10 cellular contexts compared by ENCODE assay signal in genomic region chr15:64896371-64897069, GRCh38. TPM values are rescaled to one million over a fixed set of nuclear protein-coding genes. Genes with fewer than 3 reads are reported as not detected.
DNase-seq lines count a peak whose midpoint lies in the region; ATAC-seq and TF ChIP-seq lines count a peak whose summit lies in the region.
"Had no signal": no experiment of that assay in that cellular context is flagged by ENCODE, and none has a peak within 500 bp of the region (broad histone marks: within the 10 kb centered on the region; RNA-seq: fewer than 3 reads in every experiment).

No MANE protein-coding gene starts in this region.

- H3K27me3 Mint-ChIP-seq in central memory CD8-positive, alpha-beta T cell: no peaks in the 10 kb centered on the region
- H3K27me3 Mint-ChIP-seq in natural killer cell (ENCODE audit: low read depth in 2 of 2): no peaks in the 10 kb centered on the region

- no peak for TF ChIP-seq POLR2A in vagina (IDR thresholded peaks at IDR 0.05)

- H3K4me1 ChIP-seq in left ventricle myocardium inferior: peaks cover 62% of the 10 kb centered on the region
- H3K4me1 ChIP-seq in vagina: peaks cover 50% of the 10 kb centered on the region

- in situ Hi-C loops in KBM-7 (cut with MboI; ENCODE audit: low pct_unique_long_range_greater_than_20kb, low sequenced_read_pairs): no loop called here

- H3K4me3 ChIP-seq in left ventricle myocardium inferior (no peak overlapping the region), vagina (no peak overlapping the region)

- intact Hi-C loops in left ventricle myocardium inferior (cut with micrococcal nuclease) (loop anchor here (10.0 kb wide), 1 partner anchor 52 kb away; the partner anchor contains the start of gene PLEKHO2), Right ventricle myocardium inferior (cut with DNase I) (no loop called here), natural killer cell (cut with micrococcal nuclease) (no loop called here), vagina (cut with DNase I) (loop anchor here (2.0 kb wide), 1 partner anchor 56 kb away; the partner anchor contains the start of gene PLEKHO2)

- no peak for ATAC-seq in Right ventricle myocardium inferior
- ATAC-seq in central memory CD8-positive, alpha-beta T cell (replicated peaks; ENCODE audit: extremely low read depth, poor library complexity, severe bottlenecking): no peak
- no peak for ATAC-seq in natural killer cell
- ATAC-seq in HG03196 (IDR thresholded peaks at IDR 0.05; ENCODE audit: unreplicated experiment): no peak

- peak overlapping the region; percentile 84 for H3K4me3 Mint-ChIP-seq in central memory CD8-positive, alpha-beta T cell
- H3K4me3 Mint-ChIP-seq in natural killer cell: peak overlapping the region; percentile 47

- peak; percentile 11 for DNase-seq in left ventricle myocardium inferior
- no peak for DNase-seq in Right ventricle myocardium inferior (ENCODE audit: missing footprints)
- DNase-seq in central memory CD8-positive, alpha-beta T cell (ENCODE audit: low spot score in 2 of 2): no peak
- DNase-seq in natural killer cell: no peak
- no peak for DNase-seq in vagina (ENCODE audit: extremely low spot score in 2 of 2)
- DNase-seq in 8988T: no peak
- DNase-seq in KBM-7: no peak
- DNase-seq: activated CD4-positive, CD25-positive, alpha-beta regulatory T cell; NCI-H510A treated with DMSO at 0.1 percent for 48 hours had no signal

- H3K9me3 ChIP-seq in left ventricle myocardium inferior (replicated peaks) (peaks cover 15% of the 10 kb centered on the region), vagina (no peaks in the 10 kb centered on the region)

- peaks cover 18% of the 10 kb centered on the region for H3K36me3 Mint-ChIP-seq in central memory CD8-positive, alpha-beta T cell (ENCODE audit: insufficient read depth)
- no peaks in the 10 kb centered on the region for H3K36me3 Mint-ChIP-seq in natural killer cell

- H3K27me3 ChIP-seq in left ventricle myocardium inferior (ENCODE audit: low read depth) (no peaks in the 10 kb centered on the region), vagina (no peaks in the 10 kb centered on the region)

- H3K36me3 ChIP-seq in left ventricle myocardium inferior: no peaks in the 10 kb centered on the region
- no peaks in the 10 kb centered on the region for H3K36me3 ChIP-seq in vagina

- peaks cover 60% of the 10 kb centered on the region for H3K4me1 Mint-ChIP-seq in central memory CD8-positive, alpha-beta T cell
- H3K4me1 Mint-ChIP-seq in natural killer cell: peaks cover 63 to 70% of the 10 kb centered on the region in 2 donors

- peaks cover 6% of the 10 kb centered on the region for H3K9me3 Mint-ChIP-seq in central memory CD8-positive, alpha-beta T cell
- H3K9me3 Mint-ChIP-seq in natural killer cell: no peaks in the 10 kb centered on the region

- TF ChIP-seq CTCF in left ventricle myocardium inferior (IDR thresholded peaks at IDR 0.05; ENCODE audit: borderline replicate concordance) (no peak), natural killer cell (IDR thresholded peaks at IDR 0.05) (no peak), vagina (IDR thresholded peaks at IDR 0.05) (no peak)

- H3K27ac Mint-ChIP-seq in central memory CD8-positive, alpha-beta T cell (ENCODE audit: low read depth): peak overlapping the region; percentile 55
- H3K27ac Mint-ChIP-seq in natural killer cell: peak overlapping the region; percentile 98 to 99

- H3K27ac ChIP-seq in left ventricle myocardium inferior (replicated peaks): peak overlapping the region; percentile 94
- H3K27ac ChIP-seq in vagina: peak overlapping the region; percentile 88

RNA-seq across cellular contexts. Expression of gene ANKDD1A, which starts 15.2 kb away (rescaled TPM):
- total RNA-seq in left ventricle myocardium inferior (1.8 TPM), Right ventricle myocardium inferior (1.1 TPM), natural killer cell (10 to 100 TPM; 13.7 to 16.2 (median 13.9) TPM), vagina (17.7 TPM)

RNA-seq across cellular contexts. Expression of gene PLEKHO2, which starts 54.8 kb away (rescaled TPM):
- 8.0 TPM for total RNA-seq in left ventricle myocardium inferior
- 10.4 TPM for total RNA-seq in Right ventricle myocardium inferior
- total RNA-seq in natural killer cell: 10 to 100 TPM; 35.3 to 53.4 (median 49.8) TPM
- total RNA-seq in vagina: 34.9 TPM

Comparison
In these comparisons a context has a peak if more than half of its experiments do, and no peak if none do; other contexts are left out.
1. intact Hi-C loops: an anchor here in left ventricle myocardium inferior (10.0 kb wide) and vagina (2.0 kb wide); none called in Right ventricle myocardium inferior and natural killer cell.